In genomic region chr2:78546843-78547242, GRCh38 we compare ENCODE assay signal across 23 cellular contexts.
DNase-seq lines count a peak whose midpoint lies in the region; FAIRE-seq and TF ChIP-seq lines count a peak whose summit lies in the region.
"Had no signal": no experiment of that assay in that cellular context is flagged by ENCODE, and none has a peak within 500 bp of the region (broad histone marks: within the 10 kb centered on the region; RNA-seq: fewer than 3 reads in every experiment).

No MANE protein-coding gene starts in this region.

- H3K27me3 ChIP-seq in colonic mucosa = no peaks in the 10 kb centered on the region
- H3K27me3 ChIP-seq: BE2C, SJSA1 had no signal

- H3K4me1 ChIP-seq in kidney (ENCODE audit: control insufficient read depth in 1 of 2, insufficient read depth in 1 of 2, low read depth in 1 of 2, low read length in 2 of 2) (no peaks in the 10 kb centered on the region), colonic mucosa (no peaks in the 10 kb centered on the region)
- H3K4me1 ChIP-seq: BE2C, Caco-2, HAP-1, SJSA1 had no signal

- H3K4me3 ChIP-seq in kidney (ENCODE audit: low read length in 2 of 2) (no peak overlapping the region), colonic mucosa (no peak overlapping the region)
- H3K4me3 ChIP-seq: HAP-1, PC-9, SJSA1 had no signal

- H3K9ac ChIP-seq in kidney (ENCODE audit: low read length in 2 of 2) (no peak overlapping the region), colonic mucosa (ENCODE audit: low read depth in 2 of 2, low read length in 2 of 2) (no peak overlapping the region)

- TF ChIP-seq CTCF in kidney (IDR thresholded peaks at IDR 0.05; ENCODE audit: borderline replicate concordance, extremely low read depth, insufficient read depth) (no peak), colonic mucosa (IDR thresholded peaks at IDR 0.05) (no peak)

- FAIRE-seq in kidney (lab: Jason Lieb, UNC) = no peak

- H3K9me3 ChIP-seq in kidney (ENCODE audit: control insufficient read depth in 1 of 2, low read length in 2 of 2) (peaks cover 0 to 3% of the 10 kb centered on the region in 2 donors), colonic mucosa (no peaks in the 10 kb centered on the region)
- H3K9me3 ChIP-seq: BE2C, Caco-2, HAP-1, SJSA1 had no signal

- H3K36me3 ChIP-seq in kidney (ENCODE audit: control insufficient read depth in 1 of 2, insufficient read depth in 2 of 2, low read length in 2 of 2) = no peaks in the 10 kb centered on the region
- no peaks in the 10 kb centered on the region for H3K36me3 ChIP-seq in colonic mucosa
- H3K36me3 ChIP-seq: BE2C, HAP-1, SJSA1 had no signal

- H3K27ac ChIP-seq in kidney (ENCODE audit: low read depth in 2 of 2, low read length in 2 of 2) = no peak overlapping the region
- H3K27ac ChIP-seq in colonic mucosa = no peak overlapping the region
- H3K27ac ChIP-seq: 22Rv1, HL-60, PC-9, SJSA1 had no signal

- intact Hi-C loops in kidney (cut with DNase I) (no loop called here), colonic mucosa (cut with DNase I) (no loop called here)

- peak; percentile 28 for DNase-seq in NCI-H1436 (lab: John Stamatoyannopoulos, UW)
- no peak for DNase-seq in NCI-H1436 treated with DMSO at 0.1 percent for 48 hours (lab: John Stamatoyannopoulos, UW)
- peak; percentile 81 for DNase-seq in NCI-H146 (lab: John Stamatoyannopoulos, UW)
- DNase-seq in RPMI8226 = peak; percentile 39
- peak; percentile 39 for DNase-seq in kidney
- no peak for DNase-seq in NCI-H524 treated with DMSO at 0.1 percent for 48 hours (lab: John Stamatoyannopoulos, UW)
- no peak for DNase-seq in colonic mucosa
- no peak for DNase-seq in pons (ENCODE audit: low spot score)
- DNase-seq: BE2C; Caco-2; CD4-positive, CD25-positive, alpha-beta regulatory T cell; DMS79 treated with DMSO at 0.1 percent for 48 hours; Kasumi-1; MM.1S; NCI-H1092; NCI-H1930; NCI-H446; T-helper 17 cell had no signal

Comparison
In these comparisons a context has a peak if more than half of its experiments do, and no peak if none do; other contexts are left out.
1. DNase-seq: peak in NCI-H1436 (single experiment), NCI-H146 (single experiment), RPMI8226 (single experiment) and kidney (single experiment); none in NCI-H1436 treated with DMSO at 0.1 percent for 48 hours (single experiment), NCI-H524 treated with DMSO at 0.1 percent for 48 hours (single experiment), colonic mucosa (single experiment) and pons (single experiment).